Comparison of ENCODE assay signal across 1 cellular context in genomic region chr9:87498046-87498815, GRCh38.
A peak's percentile ranks its signal among the peaks of the same experiment; 100 is the strongest.
TF ChIP-seq lines count a peak whose summit lies in the region.

No MANE protein-coding gene starts in this region.

TF ChIP-seq in WTC11, 78 proteins besides CTCF, POLR2A, EP300 and RAD21 (continued from another document):
- no peak for TF ChIP-seq HMGXB4 (CRISPR knock-in tag; IDR thresholded peaks at IDR 0.05)
- no peak for TF ChIP-seq NR3C1 (CRISPR knock-in tag; conservative IDR thresholded peaks at IDR 0.05; ENCODE audit: low read depth)
- no peak for TF ChIP-seq EMX1 (CRISPR knock-in tag; IDR thresholded peaks at IDR 0.05)
- no peak; the same call in 1 of the 2 replicates for TF ChIP-seq CREM (CRISPR knock-in tag; IDR thresholded peaks at IDR 0.05)
- TF ChIP-seq ZNF232 (CRISPR knock-in tag; IDR thresholded peaks at IDR 0.05) = peak; percentile 41; the same call in 1 of the 2 replicates
- no peak for TF ChIP-seq MYBL2 (CRISPR knock-in tag; IDR thresholded peaks at IDR 0.05)
- TF ChIP-seq GRHL2 (CRISPR knock-in tag; IDR thresholded peaks at IDR 0.05; ENCODE audit: insufficient replicate concordance, severe bottlenecking) = no peak
- 0 out of 2 replicates have a peak, but pooled peaks have one; percentile 0 for TF ChIP-seq ZNF138 (CRISPR knock-in tag; conservative IDR thresholded peaks at IDR 0.05)
